Comparison of ENCODE assay signal across 25 cellular contexts in the genomic region with DNA sequence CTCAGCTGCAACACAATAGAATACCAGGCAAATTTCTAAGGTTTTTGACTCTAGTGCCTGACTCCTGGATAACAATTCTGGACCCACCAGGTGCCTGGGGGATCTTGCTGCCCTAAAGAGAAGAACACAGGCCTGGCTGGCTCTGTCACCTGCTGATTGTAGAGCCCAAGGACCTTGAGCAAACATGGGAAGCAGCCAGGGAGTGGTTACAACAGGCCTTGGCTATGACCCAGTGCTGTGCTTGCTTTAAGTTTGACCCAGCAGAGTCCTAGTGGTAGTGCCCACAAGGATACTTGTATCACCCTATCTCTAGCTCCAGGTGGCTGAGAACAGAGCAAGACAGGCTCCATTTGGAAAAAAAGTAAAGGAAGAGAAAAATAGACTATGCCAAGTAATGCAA.
DNase-seq lines count a peak whose midpoint lies in the region; ATAC-seq, FAIRE-seq and TF ChIP-seq lines count a peak whose summit lies in the region.
"Had no signal": no experiment of that assay in that cellular context is flagged by ENCODE, and none has a peak within 500 bp of the region (broad histone marks: within the 10 kb centered on the region; RNA-seq: fewer than 3 reads in every experiment).

No MANE protein-coding gene starts in this region.

- H3K27ac Mint-ChIP-seq in osteocyte (ENCODE audit: unreplicated experiment) = no peak overlapping the region
- H3K27ac Mint-ChIP-seq: CD4-positive, alpha-beta memory T cell had no signal

- H3K4me3 ChIP-seq in right lobe of liver = no peak overlapping the region
- no peak overlapping the region for H3K4me3 ChIP-seq in HepG2 (replicated peaks in 1 of 3; ENCODE audit: insufficient read depth in 1 of 3, low read depth in 2 of 3, low read length in 3 of 3)
- no peak overlapping the region for H3K4me3 ChIP-seq in SU-DHL-6 (ENCODE audit: insufficient read depth, low read length, poor library complexity, severe bottlenecking)
- H3K4me3 ChIP-seq in stomach = no peak overlapping the region
- H3K4me3 ChIP-seq: A549; BLaER1 treated with 17β-estradiol and CSF1 and Interleukin-3, amounts not matched to agents 10 nM and 100 nM; GM23248 had no signal

- no peak overlapping the region for H2AFZ ChIP-seq in HepG2 (ENCODE audit: low read length)
- H2AFZ ChIP-seq in SU-DHL-6 (ENCODE audit: low read depth, low read length, severe bottlenecking) = peak overlapping the region; percentile 91
- H2AFZ ChIP-seq: GM23248 had no signal

- H3K9ac ChIP-seq in HepG2 (ENCODE audit: insufficient read depth, low read depth, low read length) (no peak overlapping the region), SU-DHL-6 (ENCODE audit: low read length) (no peak overlapping the region)
- H3K9ac ChIP-seq: GM23248 had no signal

- H3K9me3 ChIP-seq in right lobe of liver = no peaks in the 10 kb centered on the region
- H3K9me3 ChIP-seq in HepG2 (ENCODE audit: low read length) = peaks cover 36% of the 10 kb centered on the region
- no peaks in the 10 kb centered on the region for H3K9me3 ChIP-seq in SU-DHL-6 (ENCODE audit: insufficient read depth, low read length)
- H3K9me3 ChIP-seq in stomach = no peaks in the 10 kb centered on the region
- H3K9me3 ChIP-seq: A549, BE2C had no signal

- H3K4me1 Mint-ChIP-seq in osteocyte (ENCODE audit: unreplicated experiment) = no peaks in the 10 kb centered on the region
- H3K4me1 Mint-ChIP-seq: CD4-positive, alpha-beta memory T cell had no signal

- peaks cover 53% of the 10 kb centered on the region for H3K9me3 Mint-ChIP-seq in osteocyte (ENCODE audit: unreplicated experiment)

- ATAC-seq in right lobe of liver = peak in 3 of 4 donors; percentile 48 to 89 (median 81)
- ATAC-seq in HepG2 = no peak
- ATAC-seq in GM21576 (IDR thresholded peaks at IDR 0.05; ENCODE audit: unreplicated experiment) = no peak
- ATAC-seq in GM19397 (IDR thresholded peaks at IDR 0.05; ENCODE audit: unreplicated experiment) = no peak
- ATAC-seq: A549 had no signal

- no peaks in the 10 kb centered on the region for H3K36me3 Mint-ChIP-seq in osteocyte (ENCODE audit: unreplicated experiment)
- H3K36me3 Mint-ChIP-seq: CD4-positive, alpha-beta memory T cell had no signal

- CTCF ChIA-PET in HepG2 (lab: Yijun Ruan, JAX; ENCODE audit: low intra/inter-chr PET ratio, low total read pairs) = no interaction called here

- no peaks in the 10 kb centered on the region for H3K4me1 ChIP-seq in right lobe of liver
- H3K4me1 ChIP-seq in HepG2 (ENCODE audit: insufficient read depth, low read length) = no peaks in the 10 kb centered on the region
- H3K4me1 ChIP-seq in stomach = peaks cover 0 to 5% (median 0%) of the 10 kb centered on the region in 4 donors
- H3K4me1 ChIP-seq: A549, BE2C had no signal

- TF ChIP-seq RAD21 in HepG2 (CRISPR knock-in tag; IDR thresholded peaks at IDR 0.05) = no peak

- DNase-seq in right lobe of liver (peak in 2 of 3 donors; percentile 27 to 43), HepG2 (ENCODE audit: low spot score) (no peak), NCI-H2029 treated with DMSO at 0.1 percent for 48 hours (lab: John Stamatoyannopoulos, UW) (peak; percentile 3), stomach (peak; percentile 69), osteocyte (ENCODE audit: extremely low spot score, unreplicated experiment) (no peak)
- DNase-seq: 8988T; ACHN; AML-193; BE2C; Calu3; CD4-positive, alpha-beta memory T cell; COR-L47; DMS79; GF-D8; GM23248; H7; HCEC 1CT had no signal

- H4K20me1 ChIP-seq in HepG2 (ENCODE audit: insufficient read depth, low read length) (no peaks in the 10 kb centered on the region), SU-DHL-6 (ENCODE audit: low read depth, low read length) (no peaks in the 10 kb centered on the region)

- no TSS peak for BruUV-seq in HepG2 (replicated peaks; lab: Mats Ljungman, UMichigan)

- TF ChIP-seq EP300 in HepG2 (IDR thresholded peaks at IDR 0.05; ENCODE audit: low read depth in 2 of 2, low read length in 2 of 2) (no peak), HepG2 (CRISPR knock-in tag; IDR thresholded peaks at IDR 0.05; ENCODE audit: borderline replicate concordance) (no peak), stomach (IDR thresholded peaks at IDR 0.05) (no peak)

- in situ Hi-C loops in HepG2 (cut with HindIII; ENCODE audit: extremely low pct_ligation_motif_present, low pct_unique_long_range_greater_than_20kb) = no loop called here

- no peak for TF ChIP-seq CTCF in right lobe of liver (IDR thresholded peaks at IDR 0.05)
- no peak for TF ChIP-seq CTCF in HepG2 (CRISPR knock-in tag; IDR thresholded peaks at IDR 0.05)
- TF ChIP-seq CTCF in SU-DHL-6 (IDR thresholded peaks at IDR 0.05; ENCODE audit: insufficient read depth, low read length, poor library complexity, severe bottlenecking) = no peak
- no peak for TF ChIP-seq CTCF in stomach (IDR thresholded peaks at IDR 0.05)
- no peak for TF ChIP-seq CTCF in osteocyte (IDR thresholded peaks at IDR 0.05)

- intact Hi-C loops in right lobe of liver (cut with DNase I) (no loop called here), HepG2 (cut with micrococcal nuclease; ENCODE audit: unreplicated experiment) (no loop called here), stomach (cut with DNase I; ENCODE audit: low total_unique reads) (no loop called here)

- no peak overlapping the region for H3K27ac ChIP-seq in right lobe of liver
- H3K27ac ChIP-seq in HepG2 (ENCODE audit: extremely low read length, insufficient read depth, low read length) = no peak overlapping the region
- peak overlapping the region; percentile 95 for H3K27ac ChIP-seq in SU-DHL-6 (ENCODE audit: low read depth, low read length)
- no peak overlapping the region for H3K27ac ChIP-seq in stomach
- H3K27ac ChIP-seq: A549, GM23248 had no signal

- H3K4me3 Mint-ChIP-seq in osteocyte (ENCODE audit: unreplicated experiment) = no peak overlapping the region
- H3K4me3 Mint-ChIP-seq: CD4-positive, alpha-beta memory T cell had no signal

- no peak overlapping the region for H3K4me2 ChIP-seq in HepG2 (ENCODE audit: low read depth, low read length)
- no peak overlapping the region for H3K4me2 ChIP-seq in SU-DHL-6 (ENCODE audit: low read depth, low read length, poor library complexity, severe bottlenecking)
- H3K4me2 ChIP-seq: A549 had no signal

- no peak for TF ChIP-seq POLR2A in right lobe of liver (IDR thresholded peaks at IDR 0.05)
- no peak for TF ChIP-seq POLR2A in HepG2 (IDR thresholded peaks at IDR 0.05; ENCODE audit: insufficient read depth in 1 of 2, low read depth in 2 of 2, low read length in 2 of 2)
- TF ChIP-seq POLR2A in stomach (IDR thresholded peaks at IDR 0.05) = no peak

- H3K36me3 ChIP-seq in right lobe of liver (no peaks in the 10 kb centered on the region), HepG2 (replicated peaks in 1 of 2; ENCODE audit: control insufficient read depth in 1 of 2, insufficient read depth in 2 of 2, low read length in 2 of 2) (no peaks in the 10 kb centered on the region), SU-DHL-6 (ENCODE audit: low read length) (no peaks in the 10 kb centered on the region), stomach (no peaks in the 10 kb centered on the region)
- H3K36me3 ChIP-seq: BE2C; BLaER1 treated with 17β-estradiol and CSF1 and Interleukin-3, amounts not matched to agents 10 nM and 100 nM had no signal

- no peak for FAIRE-seq in HepG2 (lab: Jason Lieb, UNC)
- FAIRE-seq: A549, GM12891, GM18507, H1 had no signal

- H3K9me2 ChIP-seq in SU-DHL-6 (replicated peaks; ENCODE audit: insufficient read depth, low read length) = no peaks in the 10 kb centered on the region

- H3F3A ChIP-seq in SU-DHL-6 (ENCODE audit: insufficient read depth) = peaks cover 12% of the 10 kb centered on the region; the same call in 1 of the 2 replicates

- no peaks in the 10 kb centered on the region for H3K27me3 Mint-ChIP-seq in osteocyte (ENCODE audit: unreplicated experiment)
- H3K27me3 Mint-ChIP-seq: CD4-positive, alpha-beta memory T cell had no signal

- H3K79me2 ChIP-seq in HepG2 (ENCODE audit: insufficient read depth, low read length) (no peaks in the 10 kb centered on the region), SU-DHL-6 (ENCODE audit: insufficient read depth, low read length) (0 out of 2 replicates have a peak, but pooled peaks cover 6% of the 10 kb centered on the region)

- POLR2A ChIA-PET in HepG2 (lab: Yijun Ruan, JAX) = no interaction called here

- H3K27me3 ChIP-seq in right lobe of liver (no peaks in the 10 kb centered on the region), HepG2 (ENCODE audit: control insufficient read depth in 1 of 2, insufficient read depth in 2 of 2, low read length in 2 of 2) (no peaks in the 10 kb centered on the region), SU-DHL-6 (ENCODE audit: low read length) (no peaks in the 10 kb centered on the region), stomach (no peaks in the 10 kb centered on the region)
- H3K27me3 ChIP-seq: BE2C had no signal

TF ChIP-seq in HepG2, 621 proteins besides CTCF, POLR2A, EP300 and RAD21 (continues in another document):
- TF ChIP-seq MYNN (CRISPR knock-in tag; IDR thresholded peaks at IDR 0.05; ENCODE audit: low read depth) (no peak), MBD4 (IDR thresholded peaks at IDR 0.05; ENCODE audit: borderline replicate concordance, low read length) (no peak), ZNF790 (CRISPR knock-in tag; IDR thresholded peaks at IDR 0.05; ENCODE audit: borderline replicate concordance) (no peak), NFIB (CRISPR knock-in tag; IDR thresholded peaks at IDR 0.05; ENCODE audit: borderline replicate concordance) (no peak), ZNF557 (CRISPR knock-in tag; IDR thresholded peaks at IDR 0.05) (no peak), FIP1L1 (IDR thresholded peaks at IDR 0.05; ENCODE audit: borderline replicate concordance, insufficient read depth, low read depth, low read length) (no peak), RFX1 (IDR thresholded peaks at IDR 0.05) (no peak)
- TF ChIP-seq, protein P1, sequence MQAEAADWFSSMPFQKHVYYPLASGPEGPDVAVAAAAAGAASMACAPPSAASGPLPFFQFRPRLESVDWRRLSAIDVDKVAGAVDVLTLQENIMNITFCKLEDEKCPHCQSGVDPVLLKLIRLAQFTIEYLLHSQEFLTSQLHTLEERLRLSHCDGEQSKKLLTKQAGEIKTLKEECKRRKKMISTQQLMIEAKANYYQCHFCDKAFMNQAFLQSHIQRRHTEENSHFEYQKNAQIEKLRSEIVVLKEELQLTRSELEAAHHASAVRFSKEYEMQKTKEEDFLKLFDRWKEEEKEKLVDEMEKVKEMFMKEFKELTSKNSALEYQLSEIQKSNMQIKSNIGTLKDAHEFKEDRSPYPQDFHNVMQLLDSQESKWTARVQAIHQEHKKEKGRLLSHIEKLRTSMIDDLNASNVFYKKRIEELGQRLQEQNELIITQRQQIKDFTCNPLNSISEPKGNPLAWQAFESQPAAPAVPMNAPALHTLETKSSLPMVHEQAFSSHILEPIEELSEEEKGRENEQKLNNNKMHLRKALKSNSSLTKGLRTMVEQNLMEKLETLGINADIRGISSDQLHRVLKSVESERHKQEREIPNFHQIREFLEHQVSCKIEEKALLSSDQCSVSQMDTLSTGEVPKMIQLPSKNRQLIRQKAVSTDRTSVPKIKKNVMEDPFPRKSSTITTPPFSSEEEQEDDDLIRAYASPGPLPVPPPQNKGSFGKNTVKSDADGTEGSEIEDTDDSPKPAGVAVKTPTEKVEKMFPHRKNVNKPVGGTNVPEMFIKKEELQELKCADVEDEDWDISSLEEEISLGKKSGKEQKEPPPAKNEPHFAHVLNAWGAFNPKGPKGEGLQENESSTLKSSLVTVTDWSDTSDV (CRISPR knock-in tag; IDR thresholded peaks at IDR 0.05) = no peak

Comparison
In these comparisons a context has a peak if more than half of its experiments do, and no peak if none do; other contexts are left out.
1. ATAC-seq: peak in right lobe of liver (3 of 4); none in HepG2 (single experiment), GM21576 (single experiment) and GM19397 (single experiment).
2. DNase-seq: peak in right lobe of liver (2 of 3), NCI-H2029 treated with DMSO at 0.1 percent for 48 hours (single experiment) and stomach (single experiment); none in HepG2 (single experiment) and osteocyte (single experiment).